In the genomic region with DNA sequence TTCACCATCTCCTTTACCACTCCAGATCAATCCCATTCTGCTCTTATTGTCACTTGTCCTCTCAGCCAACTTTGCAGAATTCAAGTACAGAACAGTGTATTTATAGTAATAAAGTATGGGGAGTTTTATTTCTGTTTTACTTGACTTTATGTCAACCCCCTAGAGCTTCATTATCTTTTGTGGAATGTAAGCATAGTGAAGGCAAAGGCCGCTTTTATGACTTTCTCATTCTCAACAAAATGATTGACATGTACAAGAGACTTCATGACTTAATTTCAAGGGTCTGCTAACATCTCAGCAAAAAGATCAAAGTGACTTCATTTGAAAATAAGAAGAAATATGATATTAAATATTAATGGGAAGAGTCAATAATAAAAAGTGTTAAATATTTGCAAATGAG, we compare ENCODE assay signal across 1 cellular context.
TF ChIP-seq lines count a peak whose summit lies in the region.

No MANE protein-coding gene starts in this region.

TF ChIP-seq in K562, 482 proteins besides CTCF, POLR2A, EP300 and RAD21 (continued from another document):
- TF ChIP-seq, protein P1, sequence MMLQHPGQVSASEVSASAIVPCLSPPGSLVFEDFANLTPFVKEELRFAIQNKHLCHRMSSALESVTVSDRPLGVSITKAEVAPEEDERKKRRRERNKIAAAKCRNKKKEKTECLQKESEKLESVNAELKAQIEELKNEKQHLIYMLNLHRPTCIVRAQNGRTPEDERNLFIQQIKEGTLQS (IDR thresholded peaks at IDR 0.05), result no peak
- TF ChIP-seq, protein P1 (CRISPR knock-in tag; conservative IDR thresholded peaks at IDR 0.05), result no peak
- TF ChIP-seq, protein P2, sequence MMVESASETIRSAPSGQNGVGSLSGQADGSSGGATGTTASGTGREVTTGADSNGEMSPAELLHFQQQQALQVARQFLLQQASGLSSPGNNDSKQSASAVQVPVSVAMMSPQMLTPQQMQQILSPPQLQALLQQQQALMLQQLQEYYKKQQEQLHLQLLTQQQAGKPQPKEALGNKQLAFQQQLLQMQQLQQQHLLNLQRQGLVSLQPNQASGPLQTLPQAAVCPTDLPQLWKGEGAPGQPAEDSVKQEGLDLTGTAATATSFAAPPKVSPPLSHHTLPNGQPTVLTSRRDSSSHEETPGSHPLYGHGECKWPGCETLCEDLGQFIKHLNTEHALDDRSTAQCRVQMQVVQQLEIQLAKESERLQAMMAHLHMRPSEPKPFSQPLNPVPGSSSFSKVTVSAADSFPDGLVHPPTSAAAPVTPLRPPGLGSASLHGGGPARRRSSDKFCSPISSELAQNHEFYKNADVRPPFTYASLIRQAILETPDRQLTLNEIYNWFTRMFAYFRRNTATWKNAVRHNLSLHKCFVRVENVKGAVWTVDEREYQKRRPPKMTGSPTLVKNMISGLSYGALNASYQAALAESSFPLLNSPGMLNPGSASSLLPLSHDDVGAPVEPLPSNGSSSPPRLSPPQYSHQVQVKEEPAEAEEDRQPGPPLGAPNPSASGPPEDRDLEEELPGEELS (CRISPR knock-in tag; IDR thresholded peaks at IDR 0.05; ENCODE audit: borderline replicate concordance), result no peak
- TF ChIP-seq, protein P3, sequence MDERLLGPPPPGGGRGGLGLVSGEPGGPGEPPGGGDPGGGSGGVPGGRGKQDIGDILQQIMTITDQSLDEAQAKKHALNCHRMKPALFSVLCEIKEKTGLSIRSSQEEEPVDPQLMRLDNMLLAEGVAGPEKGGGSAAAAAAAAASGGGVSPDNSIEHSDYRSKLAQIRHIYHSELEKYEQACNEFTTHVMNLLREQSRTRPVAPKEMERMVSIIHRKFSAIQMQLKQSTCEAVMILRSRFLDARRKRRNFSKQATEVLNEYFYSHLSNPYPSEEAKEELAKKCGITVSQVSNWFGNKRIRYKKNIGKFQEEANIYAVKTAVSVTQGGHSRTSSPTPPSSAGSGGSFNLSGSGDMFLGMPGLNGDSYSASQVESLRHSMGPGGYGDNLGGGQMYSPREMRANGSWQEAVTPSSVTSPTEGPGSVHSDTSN (CRISPR knock-in tag; IDR thresholded peaks at IDR 0.05; ENCODE audit: low read depth), result no peak
- TF ChIP-seq, protein P3 (tag; conservative IDR thresholded peaks at IDR 0.05; ENCODE audit: low read depth), result no peak
- no peak for TF ChIP-seq BHLHE40 (IDR thresholded peaks at IDR 0.05; ENCODE audit: low read length)
- TF ChIP-seq LEF1 (IDR thresholded peaks at IDR 0.05), result no peak
